15 cellular contexts compared by ENCODE assay signal in the genomic region with DNA sequence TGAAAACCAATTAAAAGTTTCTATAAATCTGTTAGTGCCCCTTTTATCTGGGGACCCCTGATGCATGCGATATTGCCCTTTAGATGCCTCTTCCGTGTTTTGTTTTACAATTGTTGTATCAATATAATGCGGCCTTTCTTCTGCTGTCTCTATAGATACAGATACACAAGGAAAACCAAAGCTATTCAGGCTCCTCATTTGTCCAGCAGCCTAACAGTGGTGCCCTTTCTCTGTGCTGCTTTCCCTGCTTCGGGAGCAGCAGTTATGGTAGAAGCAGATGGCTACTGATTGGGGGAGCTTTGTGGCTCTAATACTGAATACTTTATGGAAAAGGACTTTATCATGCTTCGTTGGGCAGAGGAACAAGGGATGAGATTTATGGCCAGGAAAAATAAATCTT. TPM values are rescaled to one million over a fixed set of nuclear protein-coding genes. Genes with fewer than 3 reads are reported as not detected.
DNase-seq lines count a peak whose midpoint lies in the region; ATAC-seq and TF ChIP-seq lines count a peak whose summit lies in the region.
"Had no signal": no experiment of that assay in that cellular context is flagged by ENCODE, and none has a peak within 500 bp of the region (broad histone marks: within the 10 kb centered on the region; RNA-seq: fewer than 3 reads in every experiment).

No MANE protein-coding gene starts in this region.

- H3K27ac ChIP-seq in gastroesophageal sphincter, result no peak overlapping the region
- H3K27ac ChIP-seq: GM23248, Peyer's patch, right lobe of liver, tibial artery had no signal

- no peak for TF ChIP-seq EP300 in gastroesophageal sphincter (IDR thresholded peaks at IDR 0.05)

- no peak for TF ChIP-seq POLR2A in gastroesophageal sphincter (IDR thresholded peaks at IDR 0.05)

- no peaks in the 10 kb centered on the region for H3K9me3 ChIP-seq in gastroesophageal sphincter
- H3K9me3 ChIP-seq: MG63, Peyer's patch, right lobe of liver, tibial artery had no signal

- no peaks in the 10 kb centered on the region for H3K27me3 ChIP-seq in gastroesophageal sphincter
- H3K27me3 ChIP-seq: MG63 had no signal

- H3K4me1 ChIP-seq in gastroesophageal sphincter, result peaks cover 0 to 72% (median 5%) of the 10 kb centered on the region in 3 donors

- H3K4me3 Mint-ChIP-seq in endothelial cell (ENCODE audit: unreplicated experiment) (peak overlapping the region; percentile 95), neural crest cell (peak overlapping the region; percentile 35)
- H3K4me3 Mint-ChIP-seq: activated naive CD8-positive, alpha-beta T cell treated with anti-CD3 and anti-CD28 coated beads, Interleukin-2, amount 10 ng/mL, durations not matched to agents 7 days and 5 days had no signal

- H3K36me3 ChIP-seq in gastroesophageal sphincter, result peaks cover 0 to 14% of the 10 kb centered on the region in 2 donors
- H3K36me3 ChIP-seq: MG63, Peyer's patch, right lobe of liver, tibial artery had no signal

- H3K9me3 Mint-ChIP-seq in endothelial cell (ENCODE audit: unreplicated experiment) (no peaks in the 10 kb centered on the region), neural crest cell (no peaks in the 10 kb centered on the region)
- H3K9me3 Mint-ChIP-seq: activated naive CD8-positive, alpha-beta T cell treated with anti-CD3 and anti-CD28 coated beads, Interleukin-2, amount 10 ng/mL, durations not matched to agents 7 days and 5 days had no signal

- H3K27me3 Mint-ChIP-seq in endothelial cell (ENCODE audit: unreplicated experiment) (peaks cover 58% of the 10 kb centered on the region), neural crest cell (ENCODE audit: low read depth) (peaks cover 98% of the 10 kb centered on the region)

- H3K27ac Mint-ChIP-seq in endothelial cell (ENCODE audit: unreplicated experiment) (peak overlapping the region; percentile 36), neural crest cell (ENCODE audit: unreplicated experiment) (no peak overlapping the region)
- H3K27ac Mint-ChIP-seq: activated naive CD8-positive, alpha-beta T cell treated with anti-CD3 and anti-CD28 coated beads, Interleukin-2, amount 10 ng/mL, durations not matched to agents 7 days and 5 days had no signal

- H3K4me3 ChIP-seq in gastroesophageal sphincter, result no peak overlapping the region
- H3K4me3 ChIP-seq: GM23248, MG63, right lobe of liver had no signal

- DNase-seq in COLO829 (ENCODE audit: low spot score), result peak; percentile 46
- DNase-seq in NCI-H446 treated with DMSO at 0.1 percent for 48 hours (lab: John Stamatoyannopoulos, UW), result peak; percentile 27
- DNase-seq in endothelial cell (ENCODE audit: low spot score), result no peak
- DNase-seq in neural crest cell (ENCODE audit: low read depth, low spot score), result no peak
- no peak for DNase-seq in mucosa of gallbladder (ENCODE audit: low spot score)
- DNase-seq: activated naive CD8-positive, alpha-beta T cell treated with anti-CD3 and anti-CD28 coated beads, Interleukin-2, amount 10 ng/mL, durations not matched to agents 7 days and 5 days; GM23248; MG63; NCI-H2029; Peyer's patch; right lobe of liver; stimulated activated CD4-positive, alpha-beta T cell treated with anti-CD3 and anti-CD28 coated beads, Interleukin-2, amount 100 ng/mL, for 24 hours; tibial artery had no signal

- 59 to 62% methylated on average over 5 of the region's 5 CpGs for WGBS in gastroesophageal sphincter (ENCODE audit: low coverage in 1 of 2), 2 donors

- H3K4me1 Mint-ChIP-seq in endothelial cell (ENCODE audit: unreplicated experiment) (peaks cover 66% of the 10 kb centered on the region), neural crest cell (peaks cover 32% of the 10 kb centered on the region)

- H3K36me3 Mint-ChIP-seq in endothelial cell (ENCODE audit: low read depth, unreplicated experiment) (peaks cover 19% of the 10 kb centered on the region), neural crest cell (ENCODE audit: low read depth) (no peaks in the 10 kb centered on the region)
- H3K36me3 Mint-ChIP-seq: activated naive CD8-positive, alpha-beta T cell treated with anti-CD3 and anti-CD28 coated beads, Interleukin-2, amount 10 ng/mL, durations not matched to agents 7 days and 5 days had no signal

- ATAC-seq in HG03196 (IDR thresholded peaks at IDR 0.05; ENCODE audit: unreplicated experiment) (no peak), gastroesophageal sphincter (no peak)
- ATAC-seq: right lobe of liver had no signal

- TF ChIP-seq CTCF in endothelial cell (IDR thresholded peaks at IDR 0.05; ENCODE audit: unreplicated experiment) (no peak), neural crest cell (conservative IDR thresholded peaks at IDR 0.05) (no peak), gastroesophageal sphincter (IDR thresholded peaks at IDR 0.05) (no peak)

RNA-seq across cellular contexts. Expression of a gene that starts 10.6 kb away (rescaled TPM):
- total RNA-seq in endothelial cell (ENCODE audit: unreplicated experiment) (30.5 TPM), neural crest cell (2.6 and 2.9 TPM in 2 replicates), gastroesophageal sphincter (10 to 100 TPM; 31.2 to 43.6 (median 36.9) TPM), mucosa of gallbladder (4.1 TPM)

Comparison
In these comparisons a context has a peak if more than half of its experiments do, and no peak if none do; other contexts are left out.
1. DNase-seq: peak in COLO829 (single experiment) and NCI-H446 treated with DMSO at 0.1 percent for 48 hours (single experiment); none in endothelial cell (single experiment), neural crest cell (single experiment) and mucosa of gallbladder (single experiment).